21 cellular contexts compared by ENCODE assay signal in the genomic region with DNA sequence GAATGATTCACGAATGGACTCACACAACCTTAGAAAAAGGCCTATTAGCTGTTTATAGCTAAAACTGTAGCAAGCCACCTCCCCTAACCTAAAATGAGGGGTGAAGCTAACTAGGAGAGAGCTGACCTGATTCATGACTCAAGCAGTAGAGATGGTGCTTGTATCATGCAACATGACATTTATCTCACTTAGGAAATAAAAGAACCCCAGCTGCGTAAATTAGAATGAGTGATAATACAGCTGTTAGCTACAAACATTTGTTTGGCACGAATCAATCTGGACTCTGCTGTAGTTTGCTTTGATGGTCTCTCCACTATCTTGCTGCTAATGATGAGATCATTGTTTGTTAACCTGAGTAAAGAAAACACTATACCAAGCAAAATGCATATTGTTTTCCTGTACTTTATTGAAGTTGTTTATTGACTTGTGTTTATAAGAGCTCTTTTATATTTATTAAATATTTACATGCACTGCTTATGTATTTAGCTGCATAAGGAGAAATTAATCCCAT.
"Had no signal": no experiment of that assay in that cellular context is flagged by ENCODE, and none has a peak within 500 bp of the region (broad histone marks: within the 10 kb centered on the region; RNA-seq: fewer than 3 reads in every experiment).

No MANE protein-coding gene starts in this region.

- H3K4me3 Mint-ChIP-seq: activated naive CD4-positive, alpha-beta T cell treated with anti-CD3 and anti-CD28 coated beads, Interleukin-2, amount 50 U/mL, for 24 hours; brain; dendritic cell treated with granulocyte-macrophage colony-stimulating factor and Interleukin-4, amounts not matched to agents 40 ng/mL and 50 ng/mL, for 4 days; naive thymus-derived CD4-positive, alpha-beta T cell; neural crest cell; stimulated activated memory B cell treated with anti-CD40 and anti-IgM and Interleukin-4, amounts not matched to agents 10 μg/mL and 1 μg/mL and 100 μg/mL, for 72 hours had no signal

- H3K4me1 Mint-ChIP-seq: activated naive CD4-positive, alpha-beta T cell treated with anti-CD3 and anti-CD28 coated beads, Interleukin-2, amount 50 U/mL, for 24 hours; naive thymus-derived CD4-positive, alpha-beta T cell; neural crest cell; stimulated activated memory B cell treated with anti-CD40 and anti-IgM and Interleukin-4, amounts not matched to agents 10 μg/mL and 1 μg/mL and 100 μg/mL, for 72 hours had no signal

- H3K4me1 ChIP-seq: right lobe of liver, vagina had no signal

- H3K27me3 ChIP-seq: heart right ventricle, right lobe of liver, vagina had no signal

- DNase-seq: activated gamma-delta T cell treated with Interleukin-2 at 50 U/mL for 16 hours; activated T-cell treated with anti-CD3 and anti-CD28 coated beads, Interleukin-2, amount 50 U/mL, for 1 hour; aorta; caudate nucleus; effector CD4-positive, alpha-beta T cell; heart right ventricle; islet precursor cell; left cardiac atrium; naive thymus-derived CD4-positive, alpha-beta T cell; occipital lobe; right lobe of liver; small intestine; stimulated activated CD4-positive, alpha-beta T cell treated with anti-CD3 and anti-CD28 coated beads, Interleukin-2, amount 100 ng/mL, for 24 hours; trophoblast cell had no signal

- ATAC-seq: naive thymus-derived CD4-positive, alpha-beta T cell; stimulated activated memory B cell treated with anti-CD40 and anti-IgM and Interleukin-4, amounts not matched to agents 10 μg/mL and 1 μg/mL and 100 μg/mL, for 72 hours had no signal

- H3K9me3 ChIP-seq: heart right ventricle, right lobe of liver, vagina had no signal

- H3K36me3 ChIP-seq: heart right ventricle, right lobe of liver, vagina had no signal

- H3K36me3 Mint-ChIP-seq: activated naive CD4-positive, alpha-beta T cell treated with anti-CD3 and anti-CD28 coated beads, Interleukin-2, amount 50 U/mL, for 24 hours; brain; naive thymus-derived CD4-positive, alpha-beta T cell; stimulated activated memory B cell treated with anti-CD40 and anti-IgM and Interleukin-4, amounts not matched to agents 10 μg/mL and 1 μg/mL and 100 μg/mL, for 72 hours had no signal

- H3K27me3 Mint-ChIP-seq: stimulated activated memory B cell treated with anti-CD40 and anti-IgM and Interleukin-4, amounts not matched to agents 10 μg/mL and 1 μg/mL and 100 μg/mL, for 72 hours had no signal

- H3K9me3 Mint-ChIP-seq: activated naive CD4-positive, alpha-beta T cell treated with anti-CD3 and anti-CD28 coated beads, Interleukin-2, amount 50 U/mL, for 24 hours; dendritic cell treated with granulocyte-macrophage colony-stimulating factor and Interleukin-4, amounts not matched to agents 40 ng/mL and 50 ng/mL, for 4 days; naive thymus-derived CD4-positive, alpha-beta T cell; stimulated activated memory B cell treated with anti-CD40 and anti-IgM and Interleukin-4, amounts not matched to agents 10 μg/mL and 1 μg/mL and 100 μg/mL, for 72 hours had no signal

- H3K4me3 ChIP-seq: heart right ventricle, lung, right lobe of liver, vagina had no signal

- H3K27ac Mint-ChIP-seq: activated naive CD4-positive, alpha-beta T cell treated with anti-CD3 and anti-CD28 coated beads, Interleukin-2, amount 50 U/mL, for 24 hours; brain; dendritic cell treated with granulocyte-macrophage colony-stimulating factor and Interleukin-4, amounts not matched to agents 40 ng/mL and 50 ng/mL, for 4 days; naive thymus-derived CD4-positive, alpha-beta T cell; stimulated activated memory B cell treated with anti-CD40 and anti-IgM and Interleukin-4, amounts not matched to agents 10 μg/mL and 1 μg/mL and 100 μg/mL, for 72 hours had no signal

- H3K27ac ChIP-seq: right lobe of liver, vagina had no signal
